In genomic region chr22:36764060-36764459, GRCh38 we compare ENCODE assay signal across 20 cellular contexts. TPM values are rescaled to one million over a fixed set of nuclear protein-coding genes. Genes with fewer than 3 reads are reported as not detected.
DNase-seq lines count a peak whose midpoint lies in the region; ATAC-seq and TF ChIP-seq lines count a peak whose summit lies in the region.
"Had no signal": no experiment of that assay in that cellular context is flagged by ENCODE, and none has a peak within 500 bp of the region (broad histone marks: within the 10 kb centered on the region; RNA-seq: fewer than 3 reads in every experiment).

No MANE protein-coding gene starts in this region.

- H3K79me2 ChIP-seq in PC-9 (ENCODE audit: low read depth): no peaks in the 10 kb centered on the region

- H3K4me1 Mint-ChIP-seq in stimulated activated effector memory CD8-positive, alpha-beta T cell treated with anti-CD3 and anti-CD28 coated beads, Interleukin-12 subunit alpha, Interleukin-12 subunit beta, amount 100 ng/mL, for 72 hours: no peaks in the 10 kb centered on the region

- no peaks in the 10 kb centered on the region for H3K9me3 Mint-ChIP-seq in stimulated activated effector memory CD8-positive, alpha-beta T cell treated with anti-CD3 and anti-CD28 coated beads, Interleukin-12 subunit alpha, Interleukin-12 subunit beta, amount 100 ng/mL, for 72 hours
- H3K9me3 Mint-ChIP-seq: CD4-positive, CD25-positive, alpha-beta regulatory T cell; GM23338 had no signal

- H2AFZ ChIP-seq in PC-9: no peak overlapping the region
- H2AFZ ChIP-seq: GM23338 had no signal

- TF ChIP-seq CTCF in PC-9 (conservative IDR thresholded peaks at IDR 0.05): no peak

- no peaks in the 10 kb centered on the region for H3K36me3 ChIP-seq in PC-9 (ENCODE audit: low read depth)
- H3K36me3 ChIP-seq: SJCRH30 had no signal

- H3K27me3 ChIP-seq in PC-9 (ENCODE audit: insufficient read depth, low read depth): no peaks in the 10 kb centered on the region

- no peak overlapping the region for H3K4me3 ChIP-seq in PC-9
- H3K4me3 ChIP-seq: GM23338, SJCRH30 had no signal

- H3K9me2 ChIP-seq in PC-9 (ENCODE audit: insufficient read depth): no peaks in the 10 kb centered on the region

- DNase-seq in PC-9 (no peak), caudate nucleus (lab: John Stamatoyannopoulos, UW) (no peak), islet precursor cell (peak; percentile 48), NCI-H69 (lab: John Stamatoyannopoulos, UW) (no peak), HuH-7.5 (ENCODE audit: low spot score) (no peak)
- no peak for DNase-seq in stimulated activated effector memory CD8-positive, alpha-beta T cell treated with anti-CD3 and anti-CD28 coated beads, Interleukin-12 subunit alpha, Interleukin-12 subunit beta, amount 100 ng/mL, for 72 hours (ENCODE audit: low spot score in 2 of 2)
- no peak for DNase-seq in stimulated activated CD8-positive, alpha-beta memory T cell treated with anti-CD3 and anti-CD28 coated beads, Interleukin-4, amount 100 ng/mL, for 48 hours
- DNase-seq: ACHN; Caco-2; CD4-positive, CD25-positive, alpha-beta regulatory T cell; DMS153; MM.1S; NCI-H1105; NCI-H1694 treated with DMSO at 0.1 percent for 48 hours; NCI-H345; NCI-H526 treated with DMSO at 0.1 percent for 48 hours; SJCRH30 had no signal

- CTCF ChIA-PET in PC-9 (lab: Charles Lee): interaction anchor here (0.6 to 1.6 kb wide), 2 partner anchors 10 to 262 kb away, joined by 3 to 5 read pairs; no protein-coding TSS in a partner anchor

- H3K27ac ChIP-seq in PC-9 (no peak overlapping the region), caudate nucleus (ENCODE audit: low read depth, low read length) (peak overlapping the region; percentile 41)
- H3K27ac ChIP-seq: SJCRH30 had no signal

- no peak for ATAC-seq in stimulated activated effector memory CD8-positive, alpha-beta T cell treated with anti-CD3 and anti-CD28 coated beads, Interleukin-12 subunit alpha, Interleukin-12 subunit beta, amount 100 ng/mL, for 72 hours
- ATAC-seq: GM23338 had no signal

- H3K4me2 ChIP-seq in PC-9: peak overlapping the region; percentile 20; the same call in 1 of the 2 replicates
- H3K4me2 ChIP-seq: GM23338 had no signal

- H3K27ac Mint-ChIP-seq in stimulated activated effector memory CD8-positive, alpha-beta T cell treated with anti-CD3 and anti-CD28 coated beads, Interleukin-12 subunit alpha, Interleukin-12 subunit beta, amount 100 ng/mL, for 72 hours: peak overlapping the region; percentile 52
- H3K27ac Mint-ChIP-seq: GM23338 had no signal

- POLR2A ChIA-PET in PC-9 (lab: Charles Lee; ENCODE audit: unreplicated experiment): interaction anchor here (1.2 kb wide), 1 partner anchor 12 kb away, joined by 13 read pairs; the partner anchor contains the start of gene IFT27

- intact Hi-C loops in PC-9 (cut with micrococcal nuclease; ENCODE audit: unreplicated experiment): no loop called here

- no TSS peak for BruUV-seq in PC-9 (replicated peaks; lab: Mats Ljungman, UMichigan)

- H3K36me3 Mint-ChIP-seq in stimulated activated effector memory CD8-positive, alpha-beta T cell treated with anti-CD3 and anti-CD28 coated beads, Interleukin-12 subunit alpha, Interleukin-12 subunit beta, amount 100 ng/mL, for 72 hours: no peaks in the 10 kb centered on the region

- H3K9me3 ChIP-seq in PC-9 (ENCODE audit: insufficient read depth, low read depth): no peaks in the 10 kb centered on the region
- H3K9me3 ChIP-seq: Caco-2, SJCRH30 had no signal

- H3K4me1 ChIP-seq in PC-9 (replicated peaks; ENCODE audit: insufficient read depth): peaks cover 14% of the 10 kb centered on the region
- H3K4me1 ChIP-seq: Caco-2, SJCRH30 had no signal

- no peaks in the 10 kb centered on the region for H4K20me1 ChIP-seq in PC-9 (ENCODE audit: insufficient read depth)

- peaks cover 8% of the 10 kb centered on the region; the same call in 1 of the 2 replicates for H3F3A ChIP-seq in PC-9 (ENCODE audit: insufficient read depth, low read depth)

- no peak overlapping the region for H3K4me3 Mint-ChIP-seq in stimulated activated effector memory CD8-positive, alpha-beta T cell treated with anti-CD3 and anti-CD28 coated beads, Interleukin-12 subunit alpha, Interleukin-12 subunit beta, amount 100 ng/mL, for 72 hours
- H3K4me3 Mint-ChIP-seq: CD4-positive, CD25-positive, alpha-beta regulatory T cell; GM23338 had no signal

RNA-seq across cellular contexts. Expression of gene IFT27, which starts 11.9 kb away (rescaled TPM):
- total RNA-seq in PC-9 (2021): 74.2 and 84.2 TPM in 2 replicates

RNA-seq across cellular contexts. Expression of gene PVALB, which starts 52.8 kb away (rescaled TPM):
- not detected in 2 replicates for total RNA-seq in PC-9 (2021)
- total RNA-seq: Caco-2; CD4-positive, CD25-positive, alpha-beta regulatory T cell; GM23338; OCI-LY7; RPMI7951 had no signal
